In the genomic region with DNA sequence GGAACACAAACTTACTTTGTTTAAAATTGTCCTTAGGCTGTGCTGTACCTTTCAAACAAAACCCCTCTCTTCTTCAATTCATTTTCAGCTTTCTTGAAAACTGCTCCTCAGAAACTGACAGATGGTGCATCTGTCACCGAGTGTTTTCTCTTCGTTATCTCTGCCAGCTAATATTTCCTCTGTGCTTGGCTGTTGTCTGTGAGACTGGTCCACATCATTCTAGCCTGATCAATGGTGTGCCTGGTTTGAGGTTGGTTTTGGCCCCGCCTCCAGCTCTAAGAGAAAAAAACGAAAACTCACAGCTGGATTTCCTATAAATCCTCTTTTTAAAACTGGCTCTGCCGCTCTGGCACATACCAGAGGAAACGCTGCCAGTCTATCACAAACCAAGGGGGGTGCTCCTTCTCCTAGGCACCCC, we compare ENCODE assay signal across 9 cellular contexts.
DNase-seq lines count a peak whose midpoint lies in the region; ATAC-seq, FAIRE-seq and TF ChIP-seq lines count a peak whose summit lies in the region.
"Had no signal": no experiment of that assay in that cellular context is flagged by ENCODE, and none has a peak within 500 bp of the region (broad histone marks: within the 10 kb centered on the region; RNA-seq: fewer than 3 reads in every experiment).

No MANE protein-coding gene starts in this region.

- FAIRE-seq in H54 (lab: Jason Lieb, UNC): no peak

- H3K9me3 ChIP-seq in heart left ventricle: no peaks in the 10 kb centered on the region
- H3K9me3 ChIP-seq: neutrophil had no signal

- TF ChIP-seq POLR2A in heart left ventricle (IDR thresholded peaks at IDR 0.05) (no peak), H54 (IDR thresholded peaks at IDR 0.05; ENCODE audit: low read depth, low read length) (no peak)

- intact Hi-C loops in heart left ventricle (cut with DNase I): loop anchor here in 1 of 10 donors (5.0 kb wide), 2 partner anchors 79 to 336 kb away; no protein-coding TSS in a partner anchor
- intact Hi-C loops in Right ventricle myocardium inferior (cut with DNase I): loop anchor here (5.0 kb wide), 1 partner anchor 79 kb away; no protein-coding TSS in a partner anchor
- intact Hi-C loops in left cardiac atrium (cut with DNase I): loop anchor here in 1 of 2 donors (10.0 kb wide), 1 partner anchor 519 kb away; no protein-coding TSS in a partner anchor

- peak in 3 of 4 donors; percentile 25 to 28 (median 25) for ATAC-seq in heart left ventricle
- no peak for ATAC-seq in Right ventricle myocardium inferior
- ATAC-seq in left cardiac atrium: peak; percentile 22 to 44
- no peak for ATAC-seq in left lobe of liver

- peaks cover 0 to 82% (median 67%) of the 10 kb centered on the region in 12 donors for H3K4me1 ChIP-seq in heart left ventricle

- DNase-seq in heart left ventricle: peak in 2 of 5 donors; percentile 41 to 42
- DNase-seq in Right ventricle myocardium inferior (ENCODE audit: missing footprints): no peak
- peak; percentile 65 for DNase-seq in NCI-H524 treated with DMSO at 0.1 percent for 48 hours (lab: John Stamatoyannopoulos, UW)
- DNase-seq in left cardiac atrium: no peak
- DNase-seq in H54 (ENCODE audit: insufficient read length, low spot score): no peak
- no peak for DNase-seq in epidermal melanocyte (ENCODE audit: insufficient read length, low spot score)
- DNase-seq in AML-193 (lab: John Stamatoyannopoulos, UW): no peak
- DNase-seq in left lobe of liver (ENCODE audit: low spot score): no peak

- TF ChIP-seq CTCF in heart left ventricle (IDR thresholded peaks at IDR 0.05): no peak

- peak overlapping the region; percentile 65 to 90 (median 82) for H3K27ac ChIP-seq in heart left ventricle
- H3K27ac ChIP-seq: neutrophil had no signal

- peak overlapping the region in 10 of 12 donors; percentile 2 to 63 (median 47) for H3K4me3 ChIP-seq in heart left ventricle

- no peaks in the 10 kb centered on the region for H3K36me3 ChIP-seq in heart left ventricle
- H3K36me3 ChIP-seq: neutrophil had no signal

- no peaks in the 10 kb centered on the region for H3K27me3 ChIP-seq in heart left ventricle

- 12 to 20% (median 15%) methylated on average over 6 of the region's 6 CpGs for WGBS in heart left ventricle, 4 donors

Comparison
In these comparisons a context has a peak if more than half of its experiments do, and no peak if none do; other contexts are left out.
1. ATAC-seq: peak in heart left ventricle (3 of 4) and left cardiac atrium (2 of 2); none in Right ventricle myocardium inferior (single experiment) and left lobe of liver (single experiment).